In the genomic region with DNA sequence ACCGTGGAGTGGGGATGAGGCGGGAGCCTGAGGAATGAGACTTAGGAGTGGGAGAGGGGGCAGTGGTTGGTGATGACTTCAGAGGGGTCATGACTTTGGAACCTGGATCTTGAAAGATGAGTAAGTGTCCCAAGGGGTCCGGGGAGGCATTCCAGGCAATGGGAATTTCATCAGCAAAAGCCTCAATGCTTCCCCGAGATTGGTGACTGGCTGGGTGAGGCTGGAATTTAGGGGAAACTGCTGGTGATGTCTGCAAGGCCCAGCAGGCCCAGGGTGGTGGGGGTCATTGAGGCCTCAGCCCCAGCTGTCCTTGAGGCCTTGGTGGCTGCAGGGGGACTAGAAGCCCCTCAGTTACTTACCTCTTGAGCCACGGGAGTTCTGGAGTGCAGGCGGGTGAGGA, we compare ENCODE assay signal across 11 cellular contexts. TPM values are rescaled to one million over a fixed set of nuclear protein-coding genes. Genes with fewer than 3 reads are reported as not detected.
DNase-seq lines count a peak whose midpoint lies in the region; ATAC-seq and TF ChIP-seq lines count a peak whose summit lies in the region.
"Had no signal": no experiment of that assay in that cellular context is flagged by ENCODE, and none has a peak within 500 bp of the region (broad histone marks: within the 10 kb centered on the region; RNA-seq: fewer than 3 reads in every experiment).

No MANE protein-coding gene starts in this region.

- no peaks in the 10 kb centered on the region for H3K9me3 Mint-ChIP-seq in HFFc6
- H3K9me3 Mint-ChIP-seq in CD8-positive, alpha-beta T cell = no peaks in the 10 kb centered on the region

- H3K4me1 ChIP-seq in liver (ENCODE audit: control insufficient read depth in 4 of 4, insufficient read depth in 4 of 4, low read length in 3 of 4) = peaks cover 58 to 92% (median 84%) of the 10 kb centered on the region in 4 donors
- no peaks in the 10 kb centered on the region for H3K4me1 ChIP-seq in CD8-positive, alpha-beta T cell (ENCODE audit: insufficient read depth, low read length)

- no peak for ATAC-seq in HG03469 (IDR thresholded peaks at IDR 0.05; ENCODE audit: unreplicated experiment)
- ATAC-seq in CD8-positive, alpha-beta T cell = no peak

- no peaks in the 10 kb centered on the region for H3K27me3 ChIP-seq in liver (ENCODE audit: control insufficient read depth in 4 of 4, insufficient read depth in 4 of 4, low read length in 3 of 4)
- H3K27me3 ChIP-seq in CD8-positive, alpha-beta T cell (ENCODE audit: insufficient read depth, low read length) = no peaks in the 10 kb centered on the region

- no peak overlapping the region for H3K9ac ChIP-seq in liver (ENCODE audit: low read depth in 1 of 2, low read length in 2 of 2)
- H3K9ac ChIP-seq: KMS-11 had no signal

- H3K4me3 ChIP-seq in choroid plexus epithelial cell (ENCODE audit: low read depth, low read length) = no peak overlapping the region
- no peak overlapping the region for H3K4me3 ChIP-seq in liver (ENCODE audit: low read depth in 1 of 3, low read length in 3 of 3)
- no peak overlapping the region for H3K4me3 ChIP-seq in CD8-positive, alpha-beta T cell (ENCODE audit: low read depth, low read length)

- TF ChIP-seq CTCF in HFFc6 (IDR thresholded peaks at IDR 0.05) = no peak
- TF ChIP-seq CTCF in choroid plexus epithelial cell (conservative IDR thresholded peaks at IDR 0.05; ENCODE audit: low read depth, low read length) = no peak
- TF ChIP-seq CTCF in liver (IDR thresholded peaks at IDR 0.05; ENCODE audit: low read depth, low read length, missing input control) = no peak
- no peak for TF ChIP-seq CTCF in CD8-positive, alpha-beta T cell (IDR thresholded peaks at IDR 0.05)

- CTCF ChIA-PET in CD8-positive, alpha-beta T cell (lab: Charles Lee) = interaction anchor here (0.6 kb wide), 1 partner anchor 37 kb away, joined by 3 read pairs; no protein-coding TSS in a partner anchor

- TF ChIP-seq RAD21 in liver (IDR thresholded peaks at IDR 0.05) = no peak

- WGBS in liver = 69% methylated on average over 6 of the region's 6 CpGs

- intact Hi-C loops in posterior cingulate gyrus (cut with DNase I) = no loop called here
- intact Hi-C loops in CD8-positive, alpha-beta T cell (cut with DNase I, micrococcal nuclease) = no loop called here

- no peaks in the 10 kb centered on the region for H3K9me3 ChIP-seq in liver (ENCODE audit: control insufficient read depth in 4 of 4, low read length in 3 of 4)
- H3K9me3 ChIP-seq in CD8-positive, alpha-beta T cell (ENCODE audit: low read length) = no peaks in the 10 kb centered on the region

- peaks cover 0 to 2% (median 2%) of the 10 kb centered on the region in 4 donors for H3K36me3 ChIP-seq in liver (ENCODE audit: control insufficient read depth in 4 of 4, insufficient read depth in 3 of 4, low read depth in 1 of 4, low read length in 3 of 4)
- no peaks in the 10 kb centered on the region for H3K36me3 ChIP-seq in CD8-positive, alpha-beta T cell (ENCODE audit: insufficient read depth, low read length)

- peak overlapping the region; percentile 74 for H3K27ac Mint-ChIP-seq in HFFc6
- H3K27ac Mint-ChIP-seq in CD8-positive, alpha-beta T cell = no peak overlapping the region

- H3K36me3 Mint-ChIP-seq in HFFc6 (ENCODE audit: low read depth) = peaks cover 11% of the 10 kb centered on the region
- no peaks in the 10 kb centered on the region for H3K36me3 Mint-ChIP-seq in CD8-positive, alpha-beta T cell

- peaks cover 87% of the 10 kb centered on the region for H3K4me1 Mint-ChIP-seq in HFFc6 (ENCODE audit: low read depth)
- no peaks in the 10 kb centered on the region for H3K4me1 Mint-ChIP-seq in CD8-positive, alpha-beta T cell (ENCODE audit: low read depth)

- DNase-seq in HFFc6 (no peak), choroid plexus epithelial cell (ENCODE audit: low read depth) (peak; percentile 48), substantia nigra (lab: John Stamatoyannopoulos, UW) (no peak), GM19240 (ENCODE audit: insufficient read length, low spot score) (no peak), posterior cingulate gyrus (no peak)
- DNase-seq in CD8-positive, alpha-beta T cell = no peak
- DNase-seq: activated naive CD4-positive, alpha-beta T cell treated with anti-CD3 and anti-CD28 coated beads, Interleukin-2, amount 50 U/mL, for 16 hours; stimulated activated CD8-positive, alpha-beta memory T cell treated with anti-CD3 and anti-CD28 coated beads, Interleukin-4, amount 100 ng/mL, for 48 hours had no signal

- no peaks in the 10 kb centered on the region; the same call in 1 of the 2 replicates for H3K27me3 Mint-ChIP-seq in HFFc6 (ENCODE audit: insufficient read depth)
- no peaks in the 10 kb centered on the region for H3K27me3 Mint-ChIP-seq in CD8-positive, alpha-beta T cell (ENCODE audit: low read depth)

- POLR2A ChIA-PET in CD8-positive, alpha-beta T cell (lab: Charles Lee) = no interaction called here

- H3K27ac ChIP-seq in liver (ENCODE audit: low read depth in 1 of 2, low read length in 2 of 2) = peak overlapping the region; percentile 67 to 90
- H3K27ac ChIP-seq in substantia nigra (ENCODE audit: low read depth, low read length, poor library complexity, severe bottlenecking) = peak overlapping the region; percentile 24
- H3K27ac ChIP-seq in CD8-positive, alpha-beta T cell (ENCODE audit: low read depth, low read length) = no peak overlapping the region
- H3K27ac ChIP-seq: KMS-11 had no signal

- peak overlapping the region; percentile 50 for H3K4me3 Mint-ChIP-seq in HFFc6
- H3K4me3 Mint-ChIP-seq in CD8-positive, alpha-beta T cell = no peak overlapping the region

TF ChIP-seq in liver, 16 proteins besides CTCF, POLR2A, EP300 and RAD21:
- TF ChIP-seq SP1 (IDR thresholded peaks at IDR 0.05) = no peak
- TF ChIP-seq, protein P1, sequence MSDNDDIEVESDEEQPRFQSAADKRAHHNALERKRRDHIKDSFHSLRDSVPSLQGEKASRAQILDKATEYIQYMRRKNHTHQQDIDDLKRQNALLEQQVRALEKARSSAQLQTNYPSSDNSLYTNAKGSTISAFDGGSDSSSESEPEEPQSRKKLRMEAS (IDR thresholded peaks at IDR 0.05) = no peak

RNA-seq across cellular contexts. Expression of a gene that starts 7.5 kb away (rescaled TPM):
- 100 to 1,000 TPM; 126 to 199 (median 147) TPM for total RNA-seq in HFFc6 (2021; fragmentation: NEBNext Ultra II Directional; extraction: Animal tissue kit (Norgen Biotek cat#: 25700))
- 100 to 1,000 TPM in 1 of 2 donors, 10 to 100 TPM in 1; 39.5 to 103 TPM for total RNA-seq in liver
- polyA plus RNA-seq in liver = 10 to 100 TPM; 10.3 to 38.5 TPM
- under 1 TPM; 0.11 to 0.22 TPM for total RNA-seq in CD8-positive, alpha-beta T cell

Comparison
In these comparisons a context has a peak if more than half of its experiments do, and no peak if none do; other contexts are left out.
1. RNA of a gene that starts 7.5 kb away (total RNA-seq): 126 to 199 TPM in HFFc6 and 39.5 to 103 TPM in liver; 0.11 to 0.22 TPM in CD8-positive, alpha-beta T cell; every median in the first group is over 10 times any median in the second.